24 cellular contexts compared by ENCODE assay signal in the genomic region with DNA sequence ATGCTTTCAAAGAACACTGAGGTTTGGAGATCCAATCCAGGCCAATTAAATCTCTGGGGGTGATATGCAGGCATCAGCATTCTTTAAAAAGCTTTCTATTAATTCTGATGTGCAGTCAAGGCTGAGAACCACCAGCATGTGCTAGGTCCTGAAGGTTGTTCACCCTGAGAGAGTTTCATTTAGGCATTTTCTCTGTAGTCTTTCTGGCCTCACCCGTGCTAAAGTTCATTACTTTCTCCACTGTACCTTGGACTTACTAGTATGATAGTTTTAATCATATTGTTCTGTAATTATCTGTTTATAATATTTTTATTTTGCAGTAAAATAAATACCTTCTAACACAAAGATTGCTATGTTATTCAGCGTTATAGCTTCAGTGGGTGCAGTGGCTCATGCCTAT. TPM values are rescaled to one million over a fixed set of nuclear protein-coding genes. Genes with fewer than 3 reads are reported as not detected.
A peak's percentile ranks its signal among the peaks of the same experiment; 100 is the strongest.
DNase-seq lines count a peak whose midpoint lies in the region; ATAC-seq and FAIRE-seq lines count a peak whose summit lies in the region.
"Had no signal": no experiment of that assay in that cellular context is flagged by ENCODE, and none has a peak within 500 bp of the region (broad histone marks: within the 10 kb centered on the region; RNA-seq: fewer than 3 reads in every experiment).

No MANE protein-coding gene starts in this region.

- no peaks in the 10 kb centered on the region for H3K4me1 ChIP-seq in small intestine (ENCODE audit: control insufficient read depth in 2 of 2, insufficient read depth in 1 of 2, low read depth in 1 of 2, low read length in 1 of 2)
- H3K4me1 ChIP-seq: BE2C, BLaER1 had no signal

- H3K27me3 Mint-ChIP-seq in T-helper 17 cell, result no peaks in the 10 kb centered on the region
- H3K27me3 Mint-ChIP-seq in stimulated activated memory B cell treated with anti-CD40 and anti-IgM and Interleukin-4, amounts not matched to agents 10 μg/mL and 1 μg/mL and 100 μg/mL, for 72 hours, result no peaks in the 10 kb centered on the region
- H3K27me3 Mint-ChIP-seq: CD4-positive, alpha-beta memory T cell; CD4-positive, CD25-positive, alpha-beta regulatory T cell; CD8-positive, alpha-beta memory T cell had no signal

- no peak for FAIRE-seq in small intestine (lab: Jason Lieb, UNC)
- FAIRE-seq: A204.1, G401.6, GM12891, GM19239 had no signal

- peak overlapping the region; percentile 45 for H3K27ac Mint-ChIP-seq in T-helper 17 cell
- H3K27ac Mint-ChIP-seq in stimulated activated memory B cell treated with anti-CD40 and anti-IgM and Interleukin-4, amounts not matched to agents 10 μg/mL and 1 μg/mL and 100 μg/mL, for 72 hours, result no peak overlapping the region
- H3K27ac Mint-ChIP-seq: CD14-positive monocyte; CD4-positive, alpha-beta memory T cell; CD4-positive, CD25-positive, alpha-beta regulatory T cell had no signal

- no peaks in the 10 kb centered on the region for H3K9me3 ChIP-seq in T-helper 17 cell (ENCODE audit: control insufficient read depth, low read length, poor library complexity, severe bottlenecking)
- no peaks in the 10 kb centered on the region for H3K9me3 ChIP-seq in small intestine (ENCODE audit: control insufficient read depth, low read depth)
- H3K9me3 ChIP-seq: BE2C, BLaER1 had no signal

- no peak overlapping the region for H3K4me3 Mint-ChIP-seq in T-helper 17 cell
- H3K4me3 Mint-ChIP-seq in stimulated activated memory B cell treated with anti-CD40 and anti-IgM and Interleukin-4, amounts not matched to agents 10 μg/mL and 1 μg/mL and 100 μg/mL, for 72 hours, result no peak overlapping the region
- H3K4me3 Mint-ChIP-seq: CD14-positive monocyte; CD4-positive, alpha-beta memory T cell; CD4-positive, CD25-positive, alpha-beta regulatory T cell; CD8-positive, alpha-beta memory T cell had no signal

- peaks cover 5 to 7% of the 10 kb centered on the region in 2 donors for H3K36me3 ChIP-seq in small intestine (ENCODE audit: control insufficient read depth in 2 of 2, insufficient read depth in 2 of 2, low read length in 2 of 2)
- H3K36me3 ChIP-seq: BE2C had no signal

- no peak overlapping the region for H3K4me3 ChIP-seq in small intestine (ENCODE audit: low read depth in 1 of 2, low read length in 2 of 2)
- H3K4me3 ChIP-seq: BLaER1 had no signal

- H3K4me1 Mint-ChIP-seq in T-helper 17 cell, result no peaks in the 10 kb centered on the region
- H3K4me1 Mint-ChIP-seq in stimulated activated memory B cell treated with anti-CD40 and anti-IgM and Interleukin-4, amounts not matched to agents 10 μg/mL and 1 μg/mL and 100 μg/mL, for 72 hours, result no peaks in the 10 kb centered on the region
- H3K4me1 Mint-ChIP-seq: CD14-positive monocyte; CD4-positive, alpha-beta memory T cell; CD4-positive, CD25-positive, alpha-beta regulatory T cell; CD8-positive, alpha-beta memory T cell had no signal

- H3K9me3 Mint-ChIP-seq in stimulated activated memory B cell treated with anti-CD40 and anti-IgM and Interleukin-4, amounts not matched to agents 10 μg/mL and 1 μg/mL and 100 μg/mL, for 72 hours, result no peaks in the 10 kb centered on the region
- H3K9me3 Mint-ChIP-seq: CD14-positive monocyte; CD4-positive, alpha-beta memory T cell; CD4-positive, CD25-positive, alpha-beta regulatory T cell; CD8-positive, alpha-beta memory T cell had no signal

- no peaks in the 10 kb centered on the region for H3K36me3 Mint-ChIP-seq in T-helper 17 cell (ENCODE audit: low read depth)
- peaks cover 27% of the 10 kb centered on the region for H3K36me3 Mint-ChIP-seq in stimulated activated memory B cell treated with anti-CD40 and anti-IgM and Interleukin-4, amounts not matched to agents 10 μg/mL and 1 μg/mL and 100 μg/mL, for 72 hours

- DNase-seq in T-helper 17 cell, result no peak
- no peak for DNase-seq in left lobe of liver (ENCODE audit: low spot score)
- DNase-seq in small intestine, result peak; percentile 82
- DNase-seq: 8988T; ACHN; BE2C; C1 segment of cervical spinal cord; CD4-positive, alpha-beta memory T cell; CD4-positive, CD25-positive, alpha-beta regulatory T cell; CD8-positive, alpha-beta memory T cell; COR-L47; DMS 273 treated with DMSO at 0.1 percent for 48 hours; DMS153; DMS79 treated with DMSO at 0.1 percent for 48 hours; GF-D8 had no signal

- peak overlapping the region in 1 of 2 donors; percentile 41 for H3K27ac ChIP-seq in small intestine (ENCODE audit: low read depth in 1 of 2, low read length in 1 of 2)
- H3K27ac ChIP-seq: BLaER1 had no signal

- ATAC-seq in T-helper 17 cell (no peak), left lobe of liver (peak; percentile 41), HG03280 (IDR thresholded peaks at IDR 0.05; ENCODE audit: unreplicated experiment) (no peak), GM21381 (IDR thresholded peaks at IDR 0.05; ENCODE audit: unreplicated experiment) (no peak)
- ATAC-seq in stimulated activated memory B cell treated with anti-CD40 and anti-IgM and Interleukin-4, amounts not matched to agents 10 μg/mL and 1 μg/mL and 100 μg/mL, for 72 hours, result no peak

- 19 to 73% (median 48%) methylated on average over 2 of the region's 2 CpGs for WGBS in small intestine, 3 donors

- H3K27me3 ChIP-seq in small intestine (ENCODE audit: control insufficient read depth in 2 of 2, insufficient read depth in 2 of 2, low read length in 2 of 2), result no peaks in the 10 kb centered on the region
- H3K27me3 ChIP-seq: BE2C, BLaER1 had no signal

RNA-seq across cellular contexts. Expression of gene SOS2, which starts 32.9 kb away (rescaled TPM):
- total RNA-seq in T-helper 17 cell, result 10 to 100 TPM; 33.8 to 40.3 TPM
- total RNA-seq in left lobe of liver, result 9.9 TPM
- polyA plus RNA-seq in small intestine, result 10 to 100 TPM in 2 of 3 donors, 1 to 10 TPM in 1; 9.5 to 23.9 (median 19.5) TPM
